9 cellular contexts compared by ENCODE assay signal in the genomic region with DNA sequence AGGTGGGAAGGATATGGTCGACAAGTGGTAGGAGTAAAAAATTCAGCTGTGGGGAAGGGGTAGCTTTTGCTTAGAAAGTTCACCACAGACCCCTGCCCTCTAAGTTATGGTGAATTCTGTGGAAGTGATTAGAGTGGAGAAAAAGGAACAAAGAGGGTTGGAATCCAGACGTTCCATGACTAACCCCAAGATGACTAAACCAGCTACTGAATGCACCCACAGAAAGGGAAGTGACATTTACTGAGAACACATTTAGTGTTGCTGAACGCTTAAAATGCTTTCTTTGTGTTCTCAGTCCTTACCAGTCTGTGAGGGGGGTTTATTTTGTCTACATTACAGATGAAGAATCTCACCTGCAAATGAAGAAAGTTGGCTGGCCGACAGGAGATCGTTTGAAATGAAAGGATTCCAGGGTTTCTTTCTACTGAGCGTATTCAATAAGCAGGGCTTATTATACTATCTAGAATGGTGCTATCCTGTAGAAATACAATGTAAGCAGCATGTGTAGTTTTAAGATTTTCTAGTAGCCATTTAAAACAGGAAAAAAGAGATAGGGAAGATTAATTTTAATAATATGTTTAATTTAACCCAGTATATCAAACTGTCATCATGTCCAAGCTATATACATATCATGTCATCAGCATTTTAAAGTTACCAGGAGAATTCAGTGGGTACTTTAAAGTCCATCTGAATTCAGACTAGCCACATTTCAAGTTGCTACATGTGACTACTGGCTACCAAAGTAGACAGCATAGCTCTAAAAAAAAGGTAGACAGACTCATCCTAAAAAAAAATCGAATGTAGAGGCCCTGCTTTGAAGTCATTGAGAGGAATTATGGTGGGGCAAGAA.
A peak's percentile ranks its signal among the peaks of the same experiment; 100 is the strongest.
DNase-seq lines count a peak whose midpoint lies in the region; ATAC-seq and TF ChIP-seq lines count a peak whose summit lies in the region.
"Had no signal": no experiment of that assay in that cellular context is flagged by ENCODE, and none has a peak within 500 bp of the region (broad histone marks: within the 10 kb centered on the region; RNA-seq: fewer than 3 reads in every experiment).

No MANE protein-coding gene starts in this region.

- peaks cover 0 to 55% (median 4%) of the 10 kb centered on the region in 11 experiments; a peak in 10 of 22 replicates for H4K20me1 ChIP-seq in BLaER1 treated with 17β-estradiol and CSF1 and Interleukin-3, amounts not matched to agents 10 nM and 100 nM

- peak overlapping the region in 9 of 11 experiments; percentile 36 to 76 (median 62); a peak in 16 of 22 replicates for H3K9ac ChIP-seq in BLaER1 treated with 17β-estradiol and CSF1 and Interleukin-3, amounts not matched to agents 10 nM and 100 nM
- H3K9ac ChIP-seq: parathyroid adenoma had no signal

- H3K36me3 ChIP-seq in BLaER1 treated with 17β-estradiol and CSF1 and Interleukin-3, amounts not matched to agents 10 nM and 100 nM: 0 out of 22 replicates have a peak, but pooled peaks cover 0 to 3% (median 0%) of the 10 kb centered on the region in 11 experiments

- ATAC-seq in GM19395 (IDR thresholded peaks at IDR 0.05; ENCODE audit: unreplicated experiment) (peak; percentile 92), HG03432 (IDR thresholded peaks at IDR 0.05; ENCODE audit: unreplicated experiment) (peak; percentile 88), foreskin keratinocyte (peak; percentile 83)

- no peaks in the 10 kb centered on the region for H3K27me3 Mint-ChIP-seq in T-helper 2 cell treated with Interferon-gamma antibody and Interleukin-4, amounts not matched to agents 5 μg/mL and 100 μg/mL, for 36 hours (ENCODE audit: low read depth)

- H3K9me3 ChIP-seq in BLaER1 treated with 17β-estradiol and CSF1 and Interleukin-3, amounts not matched to agents 10 nM and 100 nM (replicated peaks in 1 of 11): peaks cover 0 to 3% (median 0%) of the 10 kb centered on the region in 11 experiments; a peak in 1 of 22 replicates

- peaks cover 2% of the 10 kb centered on the region for H3K36me3 Mint-ChIP-seq in T-helper 2 cell treated with Interferon-gamma antibody and Interleukin-4, amounts not matched to agents 5 μg/mL and 100 μg/mL, for 36 hours (ENCODE audit: low read depth)

- H3K4me3 Mint-ChIP-seq in T-helper 2 cell treated with Interferon-gamma antibody and Interleukin-4, amounts not matched to agents 5 μg/mL and 100 μg/mL, for 36 hours: peak overlapping the region; percentile 72

- H3K4me1 Mint-ChIP-seq in T-helper 2 cell treated with Interferon-gamma antibody and Interleukin-4, amounts not matched to agents 5 μg/mL and 100 μg/mL, for 36 hours (ENCODE audit: low read depth): peaks cover 49% of the 10 kb centered on the region

- peaks cover 39 to 87% (median 56%) of the 10 kb centered on the region in 10 experiments for H3K4me1 ChIP-seq in BLaER1 treated with 17β-estradiol and CSF1 and Interleukin-3, amounts not matched to agents 10 nM and 100 nM
- H3K4me1 ChIP-seq in foreskin keratinocyte: peaks cover 37% of the 10 kb centered on the region

- H3K4me3 ChIP-seq in BLaER1 treated with 17β-estradiol and CSF1 and Interleukin-3, amounts not matched to agents 10 nM and 100 nM: peak overlapping the region in 4 of 10 experiments; percentile 5 to 25 (median 20); a peak in 4 of 20 replicates

- H3K9me3 Mint-ChIP-seq in T-helper 2 cell treated with Interferon-gamma antibody and Interleukin-4, amounts not matched to agents 5 μg/mL and 100 μg/mL, for 36 hours: no peaks in the 10 kb centered on the region

- H3K27ac ChIP-seq in BLaER1 treated with 17β-estradiol and CSF1 and Interleukin-3, amounts not matched to agents 10 nM and 100 nM: peak overlapping the region; percentile 8 to 89 (median 72); a peak in 20 of 22 replicates
- H3K27ac ChIP-seq in foreskin keratinocyte: peak overlapping the region; percentile 98
- H3K27ac ChIP-seq: parathyroid adenoma had no signal

- H3K27ac Mint-ChIP-seq in T-helper 2 cell treated with Interferon-gamma antibody and Interleukin-4, amounts not matched to agents 5 μg/mL and 100 μg/mL, for 36 hours: peak overlapping the region; percentile 77

- no peaks in the 10 kb centered on the region for H3K27me3 ChIP-seq in BLaER1 treated with 17β-estradiol and CSF1 and Interleukin-3, amounts not matched to agents 10 nM and 100 nM
- H3K27me3 ChIP-seq in foreskin keratinocyte: no peaks in the 10 kb centered on the region

- peak; percentile 53 for DNase-seq in T-helper 2 cell treated with Interferon-gamma antibody and Interleukin-4, amounts not matched to agents 5 μg/mL and 100 μg/mL, for 36 hours (ENCODE audit: low spot score)
- DNase-seq in foreskin keratinocyte (peak; percentile 94 to 97), putamen (ENCODE audit: low spot score) (peak; percentile 62)
- DNase-seq in stimulated activated CD4-positive, alpha-beta T cell treated with anti-CD3 and anti-CD28 coated beads, Interleukin-2, amount 100 ng/mL, for 48 hours: no peak
- DNase-seq in activated effector memory CD4-positive, alpha-beta T cell treated with anti-CD3 and anti-CD28 coated beads, Interleukin-2, amount 50 U/mL, for 16 hours: no peak

- no peak for TF ChIP-seq CTCF in foreskin keratinocyte (conservative IDR thresholded peaks at IDR 0.05)

- H3K4me2 ChIP-seq in BLaER1 treated with 17β-estradiol and CSF1 and Interleukin-3, amounts not matched to agents 10 nM and 100 nM: peak overlapping the region; percentile 65 to 92 (median 80)

Comparison
In these comparisons a context has a peak if more than half of its experiments do, and no peak if none do; other contexts are left out.
1. DNase-seq: peak in T-helper 2 cell treated with Interferon-gamma antibody and Interleukin-4, amounts not matched to agents 5 μg/mL and 100 μg/mL, for 36 hours (single experiment), foreskin keratinocyte (2 of 2) and putamen (single experiment); none in stimulated activated CD4-positive, alpha-beta T cell treated with anti-CD3 and anti-CD28 coated beads, Interleukin-2, amount 100 ng/mL, for 48 hours (0 of 2) and activated effector memory CD4-positive, alpha-beta T cell treated with anti-CD3 and anti-CD28 coated beads, Interleukin-2, amount 50 U/mL, for 16 hours (single experiment).
2. Peak in every context shown above with its lines, with median percentiles within 50 percentile points of each other: ATAC-seq.